9 cellular contexts compared by ENCODE assay signal in genomic region chrX:136146614-136147319, GRCh38. TPM values are rescaled to one million over a fixed set of nuclear protein-coding genes. Genes with fewer than 3 reads are reported as not detected.
DNase-seq lines count a peak whose midpoint lies in the region; ATAC-seq, FAIRE-seq and TF ChIP-seq lines count a peak whose summit lies in the region.
"Had no signal": no experiment of that assay in that cellular context is flagged by ENCODE, and none has a peak within 500 bp of the region (broad histone marks: within the 10 kb centered on the region; RNA-seq: fewer than 3 reads in every experiment).

No MANE protein-coding gene starts in this region.

- POLR2A ChIA-PET in IMR-90 (lab: Charles Lee; ENCODE audit: unreplicated experiment), result no interaction called here

- no peak overlapping the region for H2BK5ac ChIP-seq in IMR-90 (ENCODE audit: low read depth, low read length, poor library complexity, severe bottlenecking)

- H3K27me3 ChIP-seq in IMR-90 (ENCODE audit: control insufficient read depth, insufficient read depth, low read length), result peaks cover 7% of the 10 kb centered on the region
- H3K27me3 ChIP-seq in pancreas, result peaks cover 0 to 10% (median 2%) of the 10 kb centered on the region in 4 donors

- no peak for FAIRE-seq in pancreas (lab: Jason Lieb, UNC)
- no peak for FAIRE-seq in urothelium cell line (lab: Jason Lieb, UNC)
- FAIRE-seq: islet of Langerhans had no signal

- H2AFZ ChIP-seq in IMR-90 (replicated peaks; ENCODE audit: low read length, poor library complexity), result peak overlapping the region; percentile 88

- 32% methylated on average over 19 of the region's 60 CpGs; no CpG with 5 or more reads in 1 of the 2 experiments for WGBS in IMR-90 (ENCODE audit: extremely low coverage in 2 of 2, insufficient read length in 1 of 2), 2 experiments
- 1 to 25% methylated on average over 44 to 60 of the region's 60 CpGs for WGBS in pancreas, 2 donors

- no peak overlapping the region for H3K27ac Mint-ChIP-seq in CD14-positive monocyte
- peak overlapping the region; percentile 80 for H3K27ac Mint-ChIP-seq in activated T-cell treated with anti-CD3 and anti-CD28 coated beads, Interleukin-2, amount 50 U/mL, for 24 hours

- dilution Hi-C loops in IMR-90 (cut with HindIII; ENCODE audit: low sequenced_read_pairs, unreplicated experiment), result no loop called here

- H4K5ac ChIP-seq in IMR-90 (ENCODE audit: low read depth, low read length), result peak overlapping the region; percentile 7; the same call in 1 of the 2 replicates

- peak; percentile 40 for ATAC-seq in IMR-90 (ENCODE audit: low read depth)
- peak in 3 of 4 donors; percentile 28 to 38 (median 37) for ATAC-seq in pancreas
- ATAC-seq in HG03196 (IDR thresholded peaks at IDR 0.05; ENCODE audit: unreplicated experiment), result no peak

- H4K20me1 ChIP-seq in IMR-90 (ENCODE audit: insufficient read depth, low read length), result no peaks in the 10 kb centered on the region; the same call in 1 of the 2 replicates

- H2AK5ac ChIP-seq in IMR-90 (ENCODE audit: low read depth, low read length), result no peak overlapping the region

- peaks cover 0 to 14% (median 11%) of the 10 kb centered on the region in 7 donors for H3K9me3 Mint-ChIP-seq in CD14-positive monocyte
- H3K9me3 Mint-ChIP-seq in activated T-cell treated with anti-CD3 and anti-CD28 coated beads, Interleukin-2, amount 50 U/mL, for 24 hours, result no peaks in the 10 kb centered on the region

- peak overlapping the region; percentile 75 for H3K9ac ChIP-seq in IMR-90 (ENCODE audit: low read depth, low read length)

- no peaks in the 10 kb centered on the region; the same call in 1 of the 2 replicates for H3K4me1 ChIP-seq in IMR-90 (ENCODE audit: control insufficient read depth, insufficient read depth, low read length)
- H3K4me1 ChIP-seq in pancreas, result no peaks in the 10 kb centered on the region

- no peaks in the 10 kb centered on the region for H3K79me1 ChIP-seq in IMR-90 (ENCODE audit: low read depth in 1 of 2, low read length in 2 of 2)

- H3K27me3 Mint-ChIP-seq in CD14-positive monocyte (ENCODE audit: low read depth in 3 of 3), result peaks cover 28 to 38% (median 29%) of the 10 kb centered on the region in 3 donors
- peaks cover 36% of the 10 kb centered on the region for H3K27me3 Mint-ChIP-seq in activated T-cell treated with anti-CD3 and anti-CD28 coated beads, Interleukin-2, amount 50 U/mL, for 24 hours

- intact Hi-C loops in CD14-positive monocyte (cut with micrococcal nuclease), result no loop called here
- intact Hi-C loops in IMR-90 (cut with micrococcal nuclease), result no loop called here
- intact Hi-C loops in pancreas (cut with DNase I), result no loop called here

- peak overlapping the region; percentile 82 to 90 for H3K4me3 Mint-ChIP-seq in CD14-positive monocyte
- H3K4me3 Mint-ChIP-seq in activated T-cell treated with anti-CD3 and anti-CD28 coated beads, Interleukin-2, amount 50 U/mL, for 24 hours, result peak overlapping the region; percentile 80

- H3K56ac ChIP-seq in IMR-90 (ENCODE audit: extremely low read depth, insufficient read depth, low read length), result 0 out of 2 replicates have a peak overlapping the region, but pooled peaks have one; percentile 10

- no TSS peak for BruUV-seq in IMR-90 (replicated peaks; lab: Mats Ljungman, UMichigan)

- TF ChIP-seq CTCF in CD14-positive monocyte (IDR thresholded peaks at IDR 0.05) (no peak), IMR-90 (conservative IDR thresholded peaks at IDR 0.05; ENCODE audit: low read depth, low read length) (no peak), fibroblast of villous mesenchyme (IDR thresholded peaks at IDR 0.05; ENCODE audit: insufficient read depth, low read depth, low read length) (no peak), pancreas (IDR thresholded peaks at IDR 0.05) (no peak)

- H4K91ac ChIP-seq in IMR-90 (ENCODE audit: insufficient read depth, low read depth, low read length), result no peak overlapping the region

- in situ Hi-C loops in IMR-90 (cut with MboI; ENCODE audit: low sequenced_read_pairs), result no loop called here

- H2BK20ac ChIP-seq in IMR-90 (ENCODE audit: low read depth, low read length), result no peak overlapping the region

- no peak overlapping the region for H3K14ac ChIP-seq in IMR-90 (replicated peaks; ENCODE audit: low read depth, low read length)

- no peak overlapping the region for H2AK9ac ChIP-seq in IMR-90 (replicated peaks; ENCODE audit: low read depth, low read length, poor library complexity)

- peak overlapping the region; percentile 77 for H3K23ac ChIP-seq in IMR-90 (ENCODE audit: low read depth, low read length)

- peaks cover 18% of the 10 kb centered on the region for H3K4me1 Mint-ChIP-seq in CD14-positive monocyte
- peaks cover 31% of the 10 kb centered on the region for H3K4me1 Mint-ChIP-seq in activated T-cell treated with anti-CD3 and anti-CD28 coated beads, Interleukin-2, amount 50 U/mL, for 24 hours (ENCODE audit: low read depth)

- H3K4me3 ChIP-seq in IMR-90 (ENCODE audit: insufficient read depth, low read depth, low read length), result peak overlapping the region; percentile 62
- peak overlapping the region; percentile 64 for H3K4me3 ChIP-seq in fibroblast of villous mesenchyme (ENCODE audit: low read depth, low read length)
- peak overlapping the region in 3 of 4 donors; percentile 10 to 50 (median 34) for H3K4me3 ChIP-seq in pancreas

- peaks cover 0 to 5% of the 10 kb centered on the region in 2 donors for H3K36me3 Mint-ChIP-seq in CD14-positive monocyte
- H3K36me3 Mint-ChIP-seq in activated T-cell treated with anti-CD3 and anti-CD28 coated beads, Interleukin-2, amount 50 U/mL, for 24 hours (ENCODE audit: low read depth), result no peaks in the 10 kb centered on the region

- DNase-seq in CD14-positive monocyte (ENCODE audit: low spot score) (no peak), IMR-90 (no peak), fibroblast of villous mesenchyme (ENCODE audit: low read depth) (no peak), pancreas (peak in 3 of 6 donors; percentile 22 to 69 (median 56)), urothelium cell line (ENCODE audit: low spot score) (no peak), HuH-7.5 (ENCODE audit: low spot score) (no peak)
- DNase-seq in activated T-cell treated with anti-CD3 and anti-CD28 coated beads, Interleukin-2, amount 50 U/mL, for 24 hours, result peak; percentile 60

- peak overlapping the region; percentile 90 for H3K4me2 ChIP-seq in IMR-90 (ENCODE audit: low read depth, low read length)

- H3K4ac ChIP-seq in IMR-90 (ENCODE audit: low read depth, low read length), result peak overlapping the region; percentile 43; the same call in 1 of the 2 replicates

- H3K36me3 ChIP-seq in IMR-90 (ENCODE audit: control insufficient read depth, insufficient read depth, low read length) (no peaks in the 10 kb centered on the region), pancreas (no peaks in the 10 kb centered on the region)

- no peak for TF ChIP-seq RAD21 in IMR-90 (IDR thresholded peaks at IDR 0.05; ENCODE audit: low read length)

- no peak overlapping the region; the same call in 1 of the 2 replicates for H3K18ac ChIP-seq in IMR-90 (ENCODE audit: low read depth, low read length)

- no peak overlapping the region for H2BK120ac ChIP-seq in IMR-90 (ENCODE audit: low read depth, low read length)

- no peak overlapping the region for H2BK15ac ChIP-seq in IMR-90 (ENCODE audit: low read depth, low read length)

- H3K9me1 ChIP-seq in IMR-90 (ENCODE audit: insufficient read depth, low read length), result no peaks in the 10 kb centered on the region

- peak overlapping the region; percentile 53 for H3K27ac ChIP-seq in IMR-90 (ENCODE audit: insufficient read depth, low read length)
- no peak overlapping the region for H3K27ac ChIP-seq in pancreas

- no peak for TF ChIP-seq POLR2A in IMR-90 (IDR thresholded peaks at IDR 0.05; ENCODE audit: low read depth, low read length)

- H4K8ac ChIP-seq in IMR-90 (ENCODE audit: low read depth in 2 of 2, low read length in 2 of 2), result peak overlapping the region in 1 of 2 experiments; percentile 17; a peak in 1 of 4 replicates

- CTCF ChIA-PET in IMR-90 (lab: Yijun Ruan, JAX), result no interaction called here

- H3K9me3 ChIP-seq in IMR-90 (ENCODE audit: control insufficient read depth, insufficient read depth, low read length) (peaks cover 2% of the 10 kb centered on the region; the same call in 1 of the 2 replicates), pancreas (no peaks in the 10 kb centered on the region)

TF ChIP-seq in IMR-90, 13 proteins besides CTCF, POLR2A, EP300 and RAD21 (continues in another document):
- TF ChIP-seq NFE2L2 (IDR thresholded peaks at IDR 0.05; ENCODE audit: low read depth, low read length) (no peak), RFX5 (IDR thresholded peaks at IDR 0.05; ENCODE audit: low read depth, low read length) (no peak), CEBPB (IDR thresholded peaks at IDR 0.05; ENCODE audit: low read depth, low read length) (no peak), ELK1 (IDR thresholded peaks at IDR 0.05; ENCODE audit: borderline replicate concordance, low read depth, low read length) (no peak), CHD1 (IDR thresholded peaks at IDR 0.05; ENCODE audit: low read depth, low read length) (no peak), MXI1 (IDR thresholded peaks at IDR 0.05; ENCODE audit: borderline replicate concordance, low read depth, low read length) (no peak), SMC3 (IDR thresholded peaks at IDR 0.05; ENCODE audit: low read depth, low read length) (no peak), BHLHE40 (IDR thresholded peaks at IDR 0.05; ENCODE audit: low read depth, low read length) (no peak), RCOR1 (IDR thresholded peaks at IDR 0.05; ENCODE audit: insufficient replicate concordance, low read length) (no peak)

RNA-seq across cellular contexts. Expression of gene FHL1, which starts 0.6 kb away (rescaled TPM):
- polyA plus RNA-seq in CD14-positive monocyte (1 to 10 TPM in 1 of 2 donors, under 1 TPM in 1; 0.98 to 4.0 TPM), IMR-90 (2012; rRNA removed) (57.3 and 72.9 TPM in 2 replicates), pancreas (10 to 100 TPM; 25.3 to 31.6 TPM)
- total RNA-seq in IMR-90 (2012; rRNA removed) (41.9 and 69.4 TPM in 2 replicates), fibroblast of villous mesenchyme (69.6 and 104 TPM in 2 replicates), pancreas (10 to 100 TPM in 3 of 6 donors, 1 to 10 TPM in 3; 6.2 to 22.0 (median 10.4) TPM)
- 41.0 and 73.7 TPM in 2 replicates for polyA plus RNA-seq in IMR-90 (2012; cell fraction: cytosol; rRNA removed)
- polyA plus RNA-seq in IMR-90 (2012; cell fraction: nucleus; rRNA removed; ENCODE audit: low replicate concordance), result 70.5 and 140 TPM in 2 replicates
